18 cellular contexts compared by ENCODE assay signal in the genomic region with DNA sequence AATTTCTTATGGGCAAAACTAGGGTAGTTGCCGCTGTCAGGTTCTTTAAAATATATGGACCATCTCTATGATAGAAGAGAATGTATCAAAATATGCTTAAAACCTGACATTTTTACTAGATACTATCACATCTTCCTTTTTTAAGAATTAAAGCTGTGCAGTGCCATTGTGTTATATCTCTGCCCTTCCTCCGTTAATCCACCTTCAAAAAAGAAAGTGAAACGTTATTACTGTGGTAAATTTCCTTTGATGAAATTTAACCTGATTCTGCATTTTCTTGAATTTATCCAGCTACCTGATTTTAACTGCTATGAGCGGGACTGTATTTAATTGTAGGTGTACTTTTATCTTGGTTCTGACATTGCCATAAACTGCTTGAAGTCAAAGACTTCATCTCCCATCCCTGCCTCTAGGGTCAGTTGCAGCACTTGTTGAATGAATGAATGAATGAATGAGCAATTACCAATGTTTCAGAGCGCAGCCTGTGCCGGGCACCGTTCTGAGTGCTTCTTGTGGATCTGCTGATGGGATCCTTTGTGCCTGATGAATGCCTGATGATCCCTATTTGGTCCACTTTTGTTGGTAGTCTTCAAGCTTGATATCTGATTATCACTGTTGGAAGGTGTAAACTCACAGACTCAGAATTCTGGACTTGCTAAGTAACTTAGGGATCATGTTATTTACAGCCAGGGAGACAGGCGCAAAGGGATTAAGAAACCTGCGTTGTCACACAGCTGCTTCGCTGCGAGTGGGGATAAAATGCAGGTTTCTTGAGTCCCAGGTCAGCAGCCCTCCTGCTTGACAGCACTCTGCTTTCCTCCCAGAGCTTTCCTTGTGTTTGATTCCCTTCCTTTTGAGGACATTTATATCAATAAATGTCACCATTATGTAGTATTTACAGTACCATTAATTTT. TPM values are rescaled to one million over a fixed set of nuclear protein-coding genes. Genes with fewer than 3 reads are reported as not detected.
DNase-seq lines count a peak whose midpoint lies in the region; ATAC-seq and TF ChIP-seq lines count a peak whose summit lies in the region.
"Had no signal": no experiment of that assay in that cellular context is flagged by ENCODE, and none has a peak within 500 bp of the region (broad histone marks: within the 10 kb centered on the region; RNA-seq: fewer than 3 reads in every experiment).

No MANE protein-coding gene starts in this region.

- H3K4me3 Mint-ChIP-seq in activated naive CD8-positive, alpha-beta T cell treated with anti-CD3 and anti-CD28 coated beads, Interleukin-2, amount 10 ng/mL, durations not matched to agents 7 days and 5 days: peak overlapping the region; percentile 76
- peak overlapping the region; percentile 24 for H3K4me3 Mint-ChIP-seq in stimulated activated memory B cell treated with anti-CD40 and anti-IgM and Interleukin-4, amounts not matched to agents 10 μg/mL and 1 μg/mL and 100 μg/mL, for 72 hours
- H3K4me3 Mint-ChIP-seq: memory B cell, type B pancreatic cell had no signal

- H3K36me3 ChIP-seq in heart right ventricle: peaks cover 0 to 19% (median 7%) of the 10 kb centered on the region in 9 donors

- POLR2A ChIA-PET in activated naive CD8-positive, alpha-beta T cell treated with anti-CD3 and anti-CD28 coated beads, Interleukin-2, amount 10 ng/mL, durations not matched to agents 7 days and 5 days (lab: Charles Lee): no interaction called here

- ATAC-seq in heart right ventricle: no peak
- no peak for ATAC-seq in Right ventricle myocardium superior (ENCODE audit: poor library complexity)
- peak; percentile 59 for ATAC-seq in activated naive CD8-positive, alpha-beta T cell treated with anti-CD3 and anti-CD28 coated beads, Interleukin-2, amount 10 ng/mL, durations not matched to agents 7 days and 5 days (ENCODE audit: low read depth)
- no peak for ATAC-seq in stimulated activated memory B cell treated with anti-CD40 and anti-IgM and Interleukin-4, amounts not matched to agents 10 μg/mL and 1 μg/mL and 100 μg/mL, for 72 hours
- ATAC-seq in HG03135 (IDR thresholded peaks at IDR 0.05; ENCODE audit: unreplicated experiment): no peak
- ATAC-seq in HG02763 (IDR thresholded peaks at IDR 0.05; ENCODE audit: unreplicated experiment): no peak
- ATAC-seq in HG03469 (IDR thresholded peaks at IDR 0.05; ENCODE audit: unreplicated experiment): no peak
- ATAC-seq: sciatic nerve had no signal

- no peaks in the 10 kb centered on the region for H3K9me3 ChIP-seq in heart right ventricle

- H3K27ac Mint-ChIP-seq in activated naive CD8-positive, alpha-beta T cell treated with anti-CD3 and anti-CD28 coated beads, Interleukin-2, amount 10 ng/mL, durations not matched to agents 7 days and 5 days: peak overlapping the region; percentile 75
- H3K27ac Mint-ChIP-seq in stimulated activated memory B cell treated with anti-CD40 and anti-IgM and Interleukin-4, amounts not matched to agents 10 μg/mL and 1 μg/mL and 100 μg/mL, for 72 hours: no peak overlapping the region
- H3K27ac Mint-ChIP-seq: memory B cell, type B pancreatic cell had no signal

- no peaks in the 10 kb centered on the region for H3K27me3 Mint-ChIP-seq in activated naive CD8-positive, alpha-beta T cell treated with anti-CD3 and anti-CD28 coated beads, Interleukin-2, amount 10 ng/mL, durations not matched to agents 7 days and 5 days
- H3K27me3 Mint-ChIP-seq in stimulated activated memory B cell treated with anti-CD40 and anti-IgM and Interleukin-4, amounts not matched to agents 10 μg/mL and 1 μg/mL and 100 μg/mL, for 72 hours: no peaks in the 10 kb centered on the region
- H3K27me3 Mint-ChIP-seq: memory B cell, type B pancreatic cell had no signal

- WGBS in heart right ventricle, 2 donors: 73 to 76% methylated on average over 11 of the region's 11 CpGs

- TF ChIP-seq CTCF in heart right ventricle (IDR thresholded peaks at IDR 0.05): no peak

- H3K27me3 ChIP-seq in heart right ventricle: no peaks in the 10 kb centered on the region

- peak overlapping the region in 1 of 10 donors; percentile 12 for H3K4me3 ChIP-seq in heart right ventricle
- H3K4me3 ChIP-seq: GM23248 had no signal

- peaks cover 10% of the 10 kb centered on the region for H3K36me3 Mint-ChIP-seq in activated naive CD8-positive, alpha-beta T cell treated with anti-CD3 and anti-CD28 coated beads, Interleukin-2, amount 10 ng/mL, durations not matched to agents 7 days and 5 days
- H3K36me3 Mint-ChIP-seq in stimulated activated memory B cell treated with anti-CD40 and anti-IgM and Interleukin-4, amounts not matched to agents 10 μg/mL and 1 μg/mL and 100 μg/mL, for 72 hours: peaks cover 12% of the 10 kb centered on the region

- intact Hi-C loops in heart right ventricle (cut with DNase I): loop anchor here in 1 of 10 donors (5.0 kb wide), 1 partner anchor 34 kb away; no protein-coding TSS in a partner anchor
- intact Hi-C loops in Right ventricle myocardium superior (cut with DNase I): no loop called here

- no peaks in the 10 kb centered on the region for H3K9me3 Mint-ChIP-seq in activated naive CD8-positive, alpha-beta T cell treated with anti-CD3 and anti-CD28 coated beads, Interleukin-2, amount 10 ng/mL, durations not matched to agents 7 days and 5 days
- H3K9me3 Mint-ChIP-seq in stimulated activated memory B cell treated with anti-CD40 and anti-IgM and Interleukin-4, amounts not matched to agents 10 μg/mL and 1 μg/mL and 100 μg/mL, for 72 hours: no peaks in the 10 kb centered on the region
- H3K9me3 Mint-ChIP-seq: memory B cell, type B pancreatic cell had no signal

- H3K27ac ChIP-seq in heart right ventricle: peak overlapping the region in 6 of 10 donors; percentile 10 to 86 (median 83)
- H3K27ac ChIP-seq: GM23248 had no signal

- DNase-seq in heart right ventricle (no peak), Right ventricle myocardium superior (no peak), NCI-H524 (lab: John Stamatoyannopoulos, UW) (peak; percentile 78 to 89)
- DNase-seq in activated naive CD8-positive, alpha-beta T cell treated with anti-CD3 and anti-CD28 coated beads, Interleukin-2, amount 10 ng/mL, durations not matched to agents 7 days and 5 days: no peak
- DNase-seq: KBM-7; NCI-H1105 treated with DMSO at 0.1 percent for 48 hours; nucleus accumbens; SIG-M5; stimulated activated CD8-positive, alpha-beta memory T cell treated with anti-CD3 and anti-CD28 coated beads, Interleukin-4, amount 100 ng/mL, for 48 hours; T1000 had no signal

- H3K4me1 Mint-ChIP-seq in activated naive CD8-positive, alpha-beta T cell treated with anti-CD3 and anti-CD28 coated beads, Interleukin-2, amount 10 ng/mL, durations not matched to agents 7 days and 5 days: peaks cover 14% of the 10 kb centered on the region
- H3K4me1 Mint-ChIP-seq in stimulated activated memory B cell treated with anti-CD40 and anti-IgM and Interleukin-4, amounts not matched to agents 10 μg/mL and 1 μg/mL and 100 μg/mL, for 72 hours: peaks cover 6% of the 10 kb centered on the region
- H3K4me1 Mint-ChIP-seq: memory B cell had no signal

- H3K4me1 ChIP-seq in heart right ventricle: peaks cover 0 to 73% (median 32%) of the 10 kb centered on the region in 9 donors

RNA-seq across cellular contexts. Expression of gene SMYD2, which starts 30.1 kb away (rescaled TPM):
- total RNA-seq in heart right ventricle (100 to 1,000 TPM; 158 to 438 (median 356) TPM), Right ventricle myocardium superior (184 TPM)
- 100 to 1,000 TPM in 1 of 2 donors, 10 to 100 TPM in 1; 97.3 to 149 TPM for polyA plus RNA-seq in heart right ventricle
- total RNA-seq in activated naive CD8-positive, alpha-beta T cell treated with anti-CD3 and anti-CD28 coated beads, Interleukin-2, amount 10 ng/mL, durations not matched to agents 7 days and 5 days: 10 to 100 TPM; 38.1 to 41.6 TPM

Comparison
In these comparisons a context has a peak if more than half of its experiments do, and no peak if none do; other contexts are left out.
1. DNase-seq: peak in NCI-H524 (2 of 2); none in heart right ventricle (0 of 2), Right ventricle myocardium superior (single experiment) and activated naive CD8-positive, alpha-beta T cell treated with anti-CD3 and anti-CD28 coated beads, Interleukin-2, amount 10 ng/mL, durations not matched to agents 7 days and 5 days (single experiment).